3 cellular contexts compared by ENCODE assay signal in the genomic region with DNA sequence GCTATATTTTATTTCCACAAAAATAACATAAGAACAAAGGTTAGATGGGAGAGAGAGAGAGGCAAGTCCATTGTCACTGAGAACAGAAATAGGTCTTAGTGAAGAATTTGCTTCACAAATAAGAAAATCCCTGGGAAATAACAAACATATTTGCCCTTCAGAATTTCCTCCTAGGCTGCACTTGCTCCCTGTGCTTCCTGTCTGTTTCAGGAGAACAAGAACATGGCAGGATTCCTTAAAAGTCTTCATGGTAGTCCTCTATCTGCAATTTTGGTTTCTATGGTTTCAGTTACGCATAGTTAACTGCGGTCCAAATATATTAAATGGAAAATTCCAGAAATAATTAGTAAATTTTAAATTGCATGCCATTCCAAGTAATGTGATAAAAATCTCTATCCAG.
"Had no signal": no experiment of that assay in that cellular context is flagged by ENCODE, and none has a peak within 500 bp of the region (broad histone marks: within the 10 kb centered on the region; RNA-seq: fewer than 3 reads in every experiment).

No MANE protein-coding gene starts in this region.

- DNase-seq: GDM1, GF-D8 had no signal

- H3K4me3 ChIP-seq: GM12878 had no signal
